Comparison of ENCODE assay signal across 9 cellular contexts in the genomic region with DNA sequence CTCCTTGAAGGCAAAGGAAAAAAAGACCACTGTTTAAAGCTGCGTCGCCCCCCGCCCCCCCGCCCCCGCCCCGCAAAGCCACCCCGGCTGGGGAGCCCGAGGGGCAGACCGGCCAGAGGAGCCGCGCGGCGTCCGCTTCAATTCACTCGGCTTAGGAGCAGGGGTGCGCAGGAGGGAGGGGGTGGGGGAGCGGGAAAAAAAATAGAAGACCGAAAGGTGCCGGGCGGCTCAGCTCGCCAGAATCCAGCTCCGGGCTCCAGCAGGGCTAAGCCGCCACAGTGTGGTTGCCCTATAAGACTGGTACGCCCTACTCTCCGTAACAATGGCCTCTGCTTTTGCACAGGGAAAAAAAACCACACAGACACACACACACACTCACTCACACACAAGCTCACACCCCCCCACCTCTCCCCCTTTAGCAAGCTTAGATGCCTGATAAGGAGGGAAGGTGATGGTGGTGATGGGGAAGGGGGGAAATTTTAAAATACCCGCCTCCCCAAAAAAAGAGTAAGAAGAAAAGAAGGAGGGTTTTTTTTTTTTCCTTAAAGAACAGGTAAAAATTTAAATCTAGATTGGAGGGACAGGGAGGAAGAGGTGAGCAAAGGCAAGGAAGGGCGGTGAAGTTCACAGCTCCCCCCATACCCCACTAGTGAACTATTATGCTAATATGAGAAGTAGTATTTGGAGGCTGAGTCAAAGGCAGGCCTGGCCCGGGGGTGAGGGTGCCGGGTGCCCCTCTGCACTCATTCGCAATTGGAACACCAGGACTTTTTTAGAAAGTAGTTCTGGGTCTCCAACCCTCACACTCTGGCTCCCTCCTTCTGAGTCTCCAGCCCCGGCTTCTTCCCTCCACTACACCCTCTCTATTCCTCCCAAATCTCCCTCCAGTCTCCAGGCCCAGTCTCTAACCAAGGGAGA. TPM values are rescaled to one million over a fixed set of nuclear protein-coding genes. Genes with fewer than 3 reads are reported as not detected.
A peak's percentile ranks its signal among the peaks of the same experiment; 100 is the strongest.
DNase-seq lines count a peak whose midpoint lies in the region; ATAC-seq and TF ChIP-seq lines count a peak whose summit lies in the region.
"Had no signal": no experiment of that assay in that cellular context is flagged by ENCODE, and none has a peak within 500 bp of the region (broad histone marks: within the 10 kb centered on the region; RNA-seq: fewer than 3 reads in every experiment).

No MANE protein-coding gene starts in this region.

- H3K27ac Mint-ChIP-seq in CD4-positive, CD25-positive, alpha-beta regulatory T cell: peak overlapping the region in 2 of 3 donors; percentile 49 to 85
- peak overlapping the region in 8 of 9 donors; percentile 7 to 97 (median 76) for H3K27ac Mint-ChIP-seq in naive thymus-derived CD4-positive, alpha-beta T cell

- no peak for DNase-seq in CD4-positive, CD25-positive, alpha-beta regulatory T cell
- DNase-seq in NCI-H1694 treated with DMSO at 0.1 percent for 48 hours (lab: John Stamatoyannopoulos, UW) (peak; percentile 29), cardiac fibroblast (ENCODE audit: low read depth in 2 of 2) (peak in 1 of 2 donors; percentile 26), G401 (ENCODE audit: low spot score) (no peak)
- peak in 2 of 9 donors; percentile 15 to 18 for DNase-seq in naive thymus-derived CD4-positive, alpha-beta T cell
- no peak for DNase-seq in stimulated activated CD4-positive, alpha-beta T cell treated with anti-CD3 and anti-CD28 coated beads, Interleukin-4, amount 100 ng/mL, for 1 hour

- in situ Hi-C loops in G401 (cut with HindIII; ENCODE audit: low sequenced_read_pairs): no loop called here

- H3K4me1 ChIP-seq in CD4-positive, CD25-positive, alpha-beta regulatory T cell (ENCODE audit: control insufficient read depth, insufficient read depth, low read length, poor library complexity, severe bottlenecking): peaks cover 2% of the 10 kb centered on the region
- H3K4me1 ChIP-seq in naive thymus-derived CD4-positive, alpha-beta T cell (ENCODE audit: control insufficient read depth in 2 of 2, insufficient read depth in 2 of 2, low read length in 2 of 2): no peaks in the 10 kb centered on the region

- no peaks in the 10 kb centered on the region for H3K9me3 Mint-ChIP-seq in CD4-positive, CD25-positive, alpha-beta regulatory T cell
- peaks cover 0 to 1% (median 0%) of the 10 kb centered on the region in 11 donors for H3K9me3 Mint-ChIP-seq in naive thymus-derived CD4-positive, alpha-beta T cell

- peaks cover 0 to 10% (median 5%) of the 10 kb centered on the region in 4 donors for H3K4me1 Mint-ChIP-seq in CD4-positive, CD25-positive, alpha-beta regulatory T cell
- H3K4me1 Mint-ChIP-seq in naive thymus-derived CD4-positive, alpha-beta T cell: peaks cover 4 to 19% (median 12%) of the 10 kb centered on the region in 7 donors

- H3K27me3 Mint-ChIP-seq in CD4-positive, CD25-positive, alpha-beta regulatory T cell: peaks cover 24% of the 10 kb centered on the region
- H3K27me3 Mint-ChIP-seq in naive thymus-derived CD4-positive, alpha-beta T cell: peaks cover 7 to 73% (median 23%) of the 10 kb centered on the region in 5 donors

- H3K27ac ChIP-seq in CD4-positive, CD25-positive, alpha-beta regulatory T cell (ENCODE audit: insufficient read depth, low read length, poor library complexity, severe bottlenecking): no peak overlapping the region
- no peak overlapping the region for H3K27ac ChIP-seq in naive thymus-derived CD4-positive, alpha-beta T cell (ENCODE audit: low read depth, low read length)

- H3K27me3 ChIP-seq in CD4-positive, CD25-positive, alpha-beta regulatory T cell (ENCODE audit: control insufficient read depth, insufficient read depth, low read length): no peaks in the 10 kb centered on the region
- no peaks in the 10 kb centered on the region for H3K27me3 ChIP-seq in naive thymus-derived CD4-positive, alpha-beta T cell (ENCODE audit: control insufficient read depth in 2 of 2, insufficient read depth in 2 of 2, low read length in 2 of 2)

- POLR2A ChIA-PET in naive thymus-derived CD4-positive, alpha-beta T cell (lab: Charles Lee): interaction anchor here (1.4 to 3.4 kb wide), 6 partner anchors 9 to 19 kb away, joined by 4 to 24 read pairs (median 6); no protein-coding TSS in a partner anchor

- ATAC-seq in CD4-positive, CD25-positive, alpha-beta regulatory T cell (ENCODE audit: low read depth in 2 of 2): peak; percentile 37 to 42
- peak; percentile 44 for ATAC-seq in naive thymus-derived CD4-positive, alpha-beta T cell
- ATAC-seq in HG03442 (IDR thresholded peaks at IDR 0.05; ENCODE audit: unreplicated experiment): no peak
- ATAC-seq in GM19035 (IDR thresholded peaks at IDR 0.05; ENCODE audit: unreplicated experiment): no peak

- no peak for TF ChIP-seq CTCF in cardiac fibroblast (IDR thresholded peaks at IDR 0.05; ENCODE audit: low read depth, low read length)

- H3K9me3 ChIP-seq in CD4-positive, CD25-positive, alpha-beta regulatory T cell (ENCODE audit: control insufficient read depth in 2 of 2, low read length in 2 of 2): no peaks in the 10 kb centered on the region
- no peaks in the 10 kb centered on the region for H3K9me3 ChIP-seq in naive thymus-derived CD4-positive, alpha-beta T cell (ENCODE audit: control insufficient read depth in 2 of 3, low read length in 3 of 3)

- no peak overlapping the region for H3K4me3 ChIP-seq in CD4-positive, CD25-positive, alpha-beta regulatory T cell (ENCODE audit: low read depth, low read length)
- peak overlapping the region; percentile 36 to 57 for H3K4me3 ChIP-seq in cardiac fibroblast (replicated peaks in 1 of 2; ENCODE audit: low read depth in 2 of 2, low read length in 2 of 2)
- peak overlapping the region; percentile 41 for H3K4me3 ChIP-seq in naive thymus-derived CD4-positive, alpha-beta T cell (ENCODE audit: low read length)

- H3K36me3 ChIP-seq in CD4-positive, CD25-positive, alpha-beta regulatory T cell (ENCODE audit: control insufficient read depth, insufficient read depth, low read length): no peaks in the 10 kb centered on the region
- H3K36me3 ChIP-seq in naive thymus-derived CD4-positive, alpha-beta T cell (ENCODE audit: control insufficient read depth in 2 of 3, insufficient read depth in 3 of 3, low read length in 3 of 3): no peaks in the 10 kb centered on the region

- CTCF ChIA-PET in naive thymus-derived CD4-positive, alpha-beta T cell (lab: Charles Lee): interaction anchor here (0.6 to 0.7 kb wide), 2 partner anchors 9 to 931 kb away, joined by 3 to 4 read pairs; no protein-coding TSS in a partner anchor

- H3K4me3 Mint-ChIP-seq in CD4-positive, CD25-positive, alpha-beta regulatory T cell: peak overlapping the region; percentile 27 to 90 (median 71)
- H3K4me3 Mint-ChIP-seq in naive thymus-derived CD4-positive, alpha-beta T cell: peak overlapping the region; percentile 81 to 96 (median 92)

- intact Hi-C loops in naive thymus-derived CD4-positive, alpha-beta T cell (cut with micrococcal nuclease): no loop called here

- peaks cover 4% of the 10 kb centered on the region for H3K36me3 Mint-ChIP-seq in CD4-positive, CD25-positive, alpha-beta regulatory T cell
- peaks cover 0 to 11% (median 0%) of the 10 kb centered on the region in 5 donors for H3K36me3 Mint-ChIP-seq in naive thymus-derived CD4-positive, alpha-beta T cell

RNA-seq across cellular contexts. Expression of gene HOXB2, which starts 11.0 kb away (rescaled TPM):
- total RNA-seq in CD4-positive, CD25-positive, alpha-beta regulatory T cell: 19.1 TPM
- 10 to 100 TPM; 27.1 to 42.4 (median 32.4) TPM for polyA plus RNA-seq in CD4-positive, CD25-positive, alpha-beta regulatory T cell
- total RNA-seq in naive thymus-derived CD4-positive, alpha-beta T cell: 10 to 100 TPM in 4 of 5 experiments, 1 to 10 TPM in 1; 3.4 to 46.9 (median 34.2) TPM
- 10 to 100 TPM in 1 of 2 donors, 1 to 10 TPM in 1; 9.7 to 23.1 TPM for polyA plus RNA-seq in naive thymus-derived CD4-positive, alpha-beta T cell
- 8.9 and 19.7 TPM in 2 replicates for total RNA-seq in G401 (2014; rRNA removed; shearing (Covaris generic))
- total RNA-seq: SK-MEL-5 had no signal

RNA-seq across cellular contexts. Expression of gene HOXB4, which starts 22.3 kb away (rescaled TPM):
- total RNA-seq in CD4-positive, CD25-positive, alpha-beta regulatory T cell: 2.9 TPM
- polyA plus RNA-seq in CD4-positive, CD25-positive, alpha-beta regulatory T cell: under 1 TPM in 2 of 4 donors, not detected in 2; 0.16 to 0.18 TPM
- 1 to 10 TPM in 4 of 5 experiments, under 1 TPM in 1; 0.34 to 7.9 (median 2.4) TPM for total RNA-seq in naive thymus-derived CD4-positive, alpha-beta T cell
- not detected for polyA plus RNA-seq in naive thymus-derived CD4-positive, alpha-beta T cell
- 0.78 and 2.2 TPM in 2 replicates for total RNA-seq in G401 (2014; rRNA removed; shearing (Covaris generic))

RNA-seq across cellular contexts. Expression of gene HOXB1, which starts 25.1 kb away (rescaled TPM):
- not detected for total RNA-seq in CD4-positive, CD25-positive, alpha-beta regulatory T cell
- polyA plus RNA-seq in CD4-positive, CD25-positive, alpha-beta regulatory T cell: not detected
- not detected for total RNA-seq in naive thymus-derived CD4-positive, alpha-beta T cell
- polyA plus RNA-seq in naive thymus-derived CD4-positive, alpha-beta T cell: not detected
- not detected in 2 replicates for total RNA-seq in G401 (2014; rRNA removed; shearing (Covaris generic))
- total RNA-seq: SK-MEL-5 had no signal

RNA-seq across cellular contexts. Expression of gene HOXB3, which starts 34.2 kb away (rescaled TPM):
- total RNA-seq in CD4-positive, CD25-positive, alpha-beta regulatory T cell: 8.1 TPM
- polyA plus RNA-seq in CD4-positive, CD25-positive, alpha-beta regulatory T cell: under 1 TPM in 2 of 4 donors, not detected in 2; 0.05 to 0.16 TPM
- 10 to 100 TPM in 1 of 5 experiments, 1 to 10 TPM in 3, under 1 TPM in 1; 0.48 to 14.6 (median 7.1) TPM for total RNA-seq in naive thymus-derived CD4-positive, alpha-beta T cell
- under 1 TPM in 1 of 2 donors, not detected in 1; 0.11 TPM for polyA plus RNA-seq in naive thymus-derived CD4-positive, alpha-beta T cell
- 0.74 and 12.0 TPM in 2 replicates for total RNA-seq in G401 (2014; rRNA removed; shearing (Covaris generic))

RNA-seq across cellular contexts. Expression of gene HOXB5, which starts 37.7 kb away (rescaled TPM):
- not detected for total RNA-seq in CD4-positive, CD25-positive, alpha-beta regulatory T cell
- polyA plus RNA-seq in CD4-positive, CD25-positive, alpha-beta regulatory T cell: not detected
- total RNA-seq in naive thymus-derived CD4-positive, alpha-beta T cell: not detected
- not detected for polyA plus RNA-seq in naive thymus-derived CD4-positive, alpha-beta T cell
- 1.7 TPM in 1 of 2 replicates, not detected in the other for total RNA-seq in G401 (2014; rRNA removed; shearing (Covaris generic))
- total RNA-seq: SK-MEL-5 had no signal

Comparison
In these comparisons a context has a peak if more than half of its experiments do, and no peak if none do; other contexts are left out.
1. ATAC-seq: peak in CD4-positive, CD25-positive, alpha-beta regulatory T cell (2 of 2) and naive thymus-derived CD4-positive, alpha-beta T cell (single experiment); none in HG03442 (single experiment) and GM19035 (single experiment).